14 cellular contexts compared by ENCODE assay signal in the genomic region with DNA sequence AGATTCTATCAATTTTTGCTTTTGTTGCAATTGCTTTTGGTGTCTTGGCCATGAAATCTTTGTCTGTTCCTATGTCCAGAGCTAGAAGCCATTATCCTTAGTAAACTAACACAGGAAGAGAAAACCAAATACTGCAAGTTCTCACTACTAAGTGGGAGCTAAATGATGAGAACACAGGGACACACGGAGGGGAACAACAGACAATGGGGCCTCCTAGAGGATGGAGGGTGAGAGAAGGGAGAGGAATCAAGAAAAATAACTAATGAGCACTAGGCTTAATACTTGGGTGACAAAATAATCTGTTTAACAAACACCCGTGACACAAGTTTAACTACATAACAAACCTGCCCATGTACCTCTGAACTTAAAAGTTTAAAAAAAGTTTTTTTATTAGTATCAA.
DNase-seq lines count a peak whose midpoint lies in the region; ATAC-seq and TF ChIP-seq lines count a peak whose summit lies in the region.
"Had no signal": no experiment of that assay in that cellular context is flagged by ENCODE, and none has a peak within 500 bp of the region (broad histone marks: within the 10 kb centered on the region; RNA-seq: fewer than 3 reads in every experiment).

No MANE protein-coding gene starts in this region.

- H3K79me2 ChIP-seq in GM23338 (replicated peaks; ENCODE audit: insufficient read depth) = no peaks in the 10 kb centered on the region
- H3K79me2 ChIP-seq in neural progenitor cell (ENCODE audit: low read depth) = no peaks in the 10 kb centered on the region

- H3K4me3 Mint-ChIP-seq in T-helper 2 cell treated with Interferon-gamma antibody and Interleukin-4, amounts not matched to agents 5 μg/mL and 100 μg/mL, for 36 hours = peak overlapping the region; percentile 17
- H3K4me3 Mint-ChIP-seq in GM23338 = no peak overlapping the region
- peak overlapping the region; percentile 27 for H3K4me3 Mint-ChIP-seq in endothelial cell (ENCODE audit: unreplicated experiment)
- no peak overlapping the region for H3K4me3 Mint-ChIP-seq in neural progenitor cell

- H3K4me1 Mint-ChIP-seq in T-helper 2 cell treated with Interferon-gamma antibody and Interleukin-4, amounts not matched to agents 5 μg/mL and 100 μg/mL, for 36 hours (ENCODE audit: low read depth) = peaks cover 21% of the 10 kb centered on the region
- H3K4me1 Mint-ChIP-seq in GM23338 = peaks cover 18% of the 10 kb centered on the region
- H3K4me1 Mint-ChIP-seq in endothelial cell (ENCODE audit: unreplicated experiment) = peaks cover 34% of the 10 kb centered on the region
- H3K4me1 Mint-ChIP-seq in neural progenitor cell = no peaks in the 10 kb centered on the region

- H3K36me3 Mint-ChIP-seq in T-helper 2 cell treated with Interferon-gamma antibody and Interleukin-4, amounts not matched to agents 5 μg/mL and 100 μg/mL, for 36 hours (ENCODE audit: low read depth) = peaks cover 23% of the 10 kb centered on the region
- peaks cover 8% of the 10 kb centered on the region; the same call in 2 of the 3 replicates for H3K36me3 Mint-ChIP-seq in GM23338 (ENCODE audit: low read depth)
- H3K36me3 Mint-ChIP-seq in endothelial cell (ENCODE audit: low read depth, unreplicated experiment) = peaks cover 10% of the 10 kb centered on the region
- peaks cover 8% of the 10 kb centered on the region for H3K36me3 Mint-ChIP-seq in neural progenitor cell

- no peak for DNase-seq in T-helper 2 cell treated with Interferon-gamma antibody and Interleukin-4, amounts not matched to agents 5 μg/mL and 100 μg/mL, for 36 hours (ENCODE audit: low spot score)
- no peak for DNase-seq in T-helper 2 cell
- peak; percentile 26 for DNase-seq in GM23338 (ENCODE audit: low spot score)
- DNase-seq in endothelial cell (ENCODE audit: low spot score) = no peak
- no peak for DNase-seq in neural progenitor cell (ENCODE audit: low spot score)
- DNase-seq in NCI-H748 treated with DMSO at 0.1 percent for 48 hours (lab: John Stamatoyannopoulos, UW) = no peak
- no peak for DNase-seq in SKM-1 (lab: John Stamatoyannopoulos, UW; ENCODE audit: unreplicated experiment)
- DNase-seq: H7, KG1, MV-4-11, NCI-H187 treated with DMSO at 0.1 percent for 48 hours, NCI-H226, NCI-H524, PC-3 had no signal

- no peaks in the 10 kb centered on the region for H3K9me3 ChIP-seq in neural progenitor cell (ENCODE audit: low read depth)

- TF ChIP-seq CTCF in GM23338 (conservative IDR thresholded peaks at IDR 0.05; ENCODE audit: low read depth in 2 of 2) = peak; percentile 51 to 67
- TF ChIP-seq CTCF in endothelial cell (IDR thresholded peaks at IDR 0.05; ENCODE audit: unreplicated experiment) = no peak
- peak; percentile 28 for TF ChIP-seq CTCF in neural progenitor cell (IDR thresholded peaks at IDR 0.05)

- H4K20me1 ChIP-seq in GM23338 (replicated peaks; ENCODE audit: insufficient read depth) = no peaks in the 10 kb centered on the region
- no peaks in the 10 kb centered on the region for H4K20me1 ChIP-seq in neural progenitor cell (ENCODE audit: low read depth)

- H3K9me3 Mint-ChIP-seq in T-helper 2 cell treated with Interferon-gamma antibody and Interleukin-4, amounts not matched to agents 5 μg/mL and 100 μg/mL, for 36 hours = no peaks in the 10 kb centered on the region
- H3K9me3 Mint-ChIP-seq in GM23338 = no peaks in the 10 kb centered on the region
- H3K9me3 Mint-ChIP-seq in endothelial cell (ENCODE audit: unreplicated experiment) = peaks cover 4% of the 10 kb centered on the region
- no peaks in the 10 kb centered on the region for H3K9me3 Mint-ChIP-seq in neural progenitor cell

- H3K4me3 ChIP-seq in GM23338 = no peak overlapping the region
- no peak overlapping the region for H3K4me3 ChIP-seq in neural progenitor cell

- peak; percentile 66 for ATAC-seq in GM23338
- ATAC-seq: PC-3 had no signal

- no peaks in the 10 kb centered on the region for H3F3A ChIP-seq in GM23338 (replicated peaks; ENCODE audit: low read depth)
- H3F3A ChIP-seq in neural progenitor cell (ENCODE audit: low read depth) = peaks cover 6% of the 10 kb centered on the region

- H3K36me3 ChIP-seq in GM23338 (ENCODE audit: insufficient read depth) (no peaks in the 10 kb centered on the region), neural progenitor cell (peaks cover 2% of the 10 kb centered on the region)

- H2AFZ ChIP-seq in GM23338 (no peak overlapping the region), neural progenitor cell (replicated peaks) (no peak overlapping the region)

- no peaks in the 10 kb centered on the region for H3K27me3 Mint-ChIP-seq in T-helper 2 cell treated with Interferon-gamma antibody and Interleukin-4, amounts not matched to agents 5 μg/mL and 100 μg/mL, for 36 hours (ENCODE audit: low read depth)
- H3K27me3 Mint-ChIP-seq in GM23338 (ENCODE audit: insufficient read depth, low read depth, poor library complexity) (no peaks in the 10 kb centered on the region), endothelial cell (ENCODE audit: unreplicated experiment) (peaks cover 2% of the 10 kb centered on the region), neural progenitor cell (ENCODE audit: insufficient read depth, low read depth) (no peaks in the 10 kb centered on the region)

- no peaks in the 10 kb centered on the region for H3K27me3 ChIP-seq in GM23338 (ENCODE audit: insufficient read depth)
- H3K27me3 ChIP-seq in neural progenitor cell = no peaks in the 10 kb centered on the region

- H3K27ac ChIP-seq in GM23338 (ENCODE audit: low read depth) (no peak overlapping the region), neural progenitor cell (no peak overlapping the region)

- peak overlapping the region; percentile 22 for H3K27ac Mint-ChIP-seq in T-helper 2 cell treated with Interferon-gamma antibody and Interleukin-4, amounts not matched to agents 5 μg/mL and 100 μg/mL, for 36 hours
- H3K27ac Mint-ChIP-seq in GM23338 (no peak overlapping the region), endothelial cell (ENCODE audit: unreplicated experiment) (peak overlapping the region; percentile 79), neural progenitor cell (no peak overlapping the region)

- no peaks in the 10 kb centered on the region for H3K9me2 ChIP-seq in GM23338 (ENCODE audit: insufficient read depth)

- no peak overlapping the region for H3K9ac ChIP-seq in neural progenitor cell

- H3K4me2 ChIP-seq in GM23338 (no peak overlapping the region), neural progenitor cell (no peak overlapping the region)

- peaks cover 10% of the 10 kb centered on the region; the same call in 1 of the 2 replicates for H3K4me1 ChIP-seq in GM23338 (ENCODE audit: insufficient read depth)
- peaks cover 11% of the 10 kb centered on the region for H3K4me1 ChIP-seq in neural progenitor cell

TF ChIP-seq in GM23338, 12 proteins besides CTCF, POLR2A, EP300 and RAD21:
- TF ChIP-seq ZNF114 (CRISPR knock-in tag; IDR thresholded peaks at IDR 0.05) = no peak
- no peak for TF ChIP-seq POLR2AphosphoS5 (IDR thresholded peaks at IDR 0.05; ENCODE audit: low read depth)
- TF ChIP-seq, protein P1, sequence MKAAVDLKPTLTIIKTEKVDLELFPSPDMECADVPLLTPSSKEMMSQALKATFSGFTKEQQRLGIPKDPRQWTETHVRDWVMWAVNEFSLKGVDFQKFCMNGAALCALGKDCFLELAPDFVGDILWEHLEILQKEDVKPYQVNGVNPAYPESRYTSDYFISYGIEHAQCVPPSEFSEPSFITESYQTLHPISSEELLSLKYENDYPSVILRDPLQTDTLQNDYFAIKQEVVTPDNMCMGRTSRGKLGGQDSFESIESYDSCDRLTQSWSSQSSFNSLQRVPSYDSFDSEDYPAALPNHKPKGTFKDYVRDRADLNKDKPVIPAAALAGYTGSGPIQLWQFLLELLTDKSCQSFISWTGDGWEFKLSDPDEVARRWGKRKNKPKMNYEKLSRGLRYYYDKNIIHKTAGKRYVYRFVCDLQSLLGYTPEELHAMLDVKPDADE (IDR thresholded peaks at IDR 0.05) = no peak
- TF ChIP-seq NANOG (IDR thresholded peaks at IDR 0.05; ENCODE audit: borderline replicate concordance) = no peak
- TF ChIP-seq EZH2phosphoT487 (IDR thresholded peaks at IDR 0.05; ENCODE audit: unreplicated experiment) = no peak
- no peak for TF ChIP-seq EZH2 (IDR thresholded peaks at IDR 0.05; ENCODE audit: low read depth, unreplicated experiment)
- TF ChIP-seq CREB1 (CRISPR knock-in tag; IDR thresholded peaks at IDR 0.05; ENCODE audit: low read depth) = no peak
- TF ChIP-seq ZNF331 (CRISPR knock-in tag; IDR thresholded peaks at IDR 0.05; ENCODE audit: low read depth) = no peak
- no peak for TF ChIP-seq JUNB (IDR thresholded peaks at IDR 0.05; ENCODE audit: unreplicated experiment)

Comparison
In these comparisons a context has a peak if more than half of its experiments do, and no peak if none do; other contexts are left out.
1. H3K27ac Mint-ChIP-seq: peak in T-helper 2 cell treated with Interferon-gamma antibody and Interleukin-4, amounts not matched to agents 5 μg/mL and 100 μg/mL, for 36 hours (single experiment) and endothelial cell (single experiment); none in GM23338 (single experiment) and neural progenitor cell (single experiment).
2. H3K4me3 Mint-ChIP-seq: peak in T-helper 2 cell treated with Interferon-gamma antibody and Interleukin-4, amounts not matched to agents 5 μg/mL and 100 μg/mL, for 36 hours (single experiment) and endothelial cell (single experiment); none in GM23338 (single experiment) and neural progenitor cell (single experiment).